8 cellular contexts compared by ENCODE assay signal in the genomic region with DNA sequence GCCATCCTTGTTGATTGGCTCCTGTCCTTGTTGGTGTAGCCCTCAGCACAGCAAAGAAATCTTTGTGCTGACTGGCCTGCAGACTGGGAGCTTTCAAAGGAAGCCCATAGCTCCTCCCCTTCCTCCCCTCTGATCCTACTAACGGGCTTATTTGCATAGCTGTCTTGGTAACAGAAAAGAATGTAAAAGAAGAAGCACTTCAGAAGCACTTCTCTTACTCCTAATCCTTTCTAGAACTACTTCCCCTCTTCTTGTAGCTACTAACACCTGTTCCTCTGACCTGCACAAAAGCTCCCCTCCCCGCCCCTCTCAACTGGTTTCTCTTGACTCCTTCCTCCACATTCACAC. TPM values are rescaled to one million over a fixed set of nuclear protein-coding genes. Genes with fewer than 3 reads are reported as not detected.
DNase-seq lines count a peak whose midpoint lies in the region; ATAC-seq and TF ChIP-seq lines count a peak whose summit lies in the region.

No MANE protein-coding gene starts in this region.

- ATAC-seq in GM18502 (IDR thresholded peaks at IDR 0.05; ENCODE audit: poor library complexity, unreplicated experiment) (peak; percentile 98), GM21423 (IDR thresholded peaks at IDR 0.05; ENCODE audit: unreplicated experiment) (peak; percentile 98), lower lobe of right lung (peak; percentile 90 to 91)

- intact Hi-C loops in activated T-helper 1 cell treated with anti-CD3 and anti-CD28 coated beads, Interleukin-12 subunit alpha, Interleukin-12 subunit beta, Interleukin-2, Interleukin-4 antibody, amounts not matched to agents 30 ng/mL and 10 ng/mL and 1 ng/mL, durations not matched to agents 14 hours and 24 hours and 36 hours (cut with micrococcal nuclease) = no loop called here
- intact Hi-C loops in lower lobe of right lung (cut with DNase I) = no loop called here
- intact Hi-C loops in sigmoid colon (cut with DNase I) = no loop called here

- H3K36me3 Mint-ChIP-seq in activated T-helper 1 cell treated with anti-CD3 and anti-CD28 coated beads, Interleukin-12 subunit alpha, Interleukin-12 subunit beta, Interleukin-2, Interleukin-4 antibody, amounts not matched to agents 30 ng/mL and 10 ng/mL and 1 ng/mL, durations not matched to agents 14 hours and 24 hours and 36 hours (ENCODE audit: low read depth) = peaks cover 2% of the 10 kb centered on the region

- peak overlapping the region; percentile 61 for H3K4me3 Mint-ChIP-seq in activated T-helper 1 cell treated with anti-CD3 and anti-CD28 coated beads, Interleukin-12 subunit alpha, Interleukin-12 subunit beta, Interleukin-2, Interleukin-4 antibody, amounts not matched to agents 30 ng/mL and 10 ng/mL and 1 ng/mL, durations not matched to agents 14 hours and 24 hours and 36 hours

- no peak for TF ChIP-seq CTCF in lower lobe of right lung (IDR thresholded peaks at IDR 0.05)
- no peak for TF ChIP-seq CTCF in sigmoid colon (IDR thresholded peaks at IDR 0.05)

- no peak for TF ChIP-seq EP300 in sigmoid colon (IDR thresholded peaks at IDR 0.05)

- DNase-seq in HT1080 (ENCODE audit: low read depth) (peak; percentile 8), lower lobe of right lung (peak; percentile 55), amniotic stem cell (lab: John Stamatoyannopoulos, UW) (no peak), sigmoid colon (no peak), NCI-H748 treated with DMSO at 0.1 percent for 48 hours (lab: John Stamatoyannopoulos, UW) (no peak)
- DNase-seq in activated T-helper 1 cell treated with anti-CD3 and anti-CD28 coated beads, Interleukin-12 subunit alpha, Interleukin-12 subunit beta, Interleukin-2, Interleukin-4 antibody, amounts not matched to agents 30 ng/mL and 10 ng/mL and 1 ng/mL, durations not matched to agents 14 hours and 24 hours and 36 hours (ENCODE audit: low spot score) = peak; percentile 14

- peak overlapping the region; percentile 77 for H3K27ac Mint-ChIP-seq in activated T-helper 1 cell treated with anti-CD3 and anti-CD28 coated beads, Interleukin-12 subunit alpha, Interleukin-12 subunit beta, Interleukin-2, Interleukin-4 antibody, amounts not matched to agents 30 ng/mL and 10 ng/mL and 1 ng/mL, durations not matched to agents 14 hours and 24 hours and 36 hours

- H3K27me3 Mint-ChIP-seq in activated T-helper 1 cell treated with anti-CD3 and anti-CD28 coated beads, Interleukin-12 subunit alpha, Interleukin-12 subunit beta, Interleukin-2, Interleukin-4 antibody, amounts not matched to agents 30 ng/mL and 10 ng/mL and 1 ng/mL, durations not matched to agents 14 hours and 24 hours and 36 hours (ENCODE audit: insufficient read depth) = no peaks in the 10 kb centered on the region

- H3K4me1 Mint-ChIP-seq in activated T-helper 1 cell treated with anti-CD3 and anti-CD28 coated beads, Interleukin-12 subunit alpha, Interleukin-12 subunit beta, Interleukin-2, Interleukin-4 antibody, amounts not matched to agents 30 ng/mL and 10 ng/mL and 1 ng/mL, durations not matched to agents 14 hours and 24 hours and 36 hours (ENCODE audit: low read depth) = peaks cover 11% of the 10 kb centered on the region

- no peak for TF ChIP-seq POLR2A in sigmoid colon (IDR thresholded peaks at IDR 0.05)

- WGBS in sigmoid colon, 2 donors = 29 to 53% methylated on average over 2 of the region's 2 CpGs

- H3K4me3 ChIP-seq in lower lobe of right lung (no peak overlapping the region), sigmoid colon (no peak overlapping the region)

- H3K36me3 ChIP-seq in lower lobe of right lung = no peaks in the 10 kb centered on the region
- H3K36me3 ChIP-seq in sigmoid colon = no peaks in the 10 kb centered on the region

- H3K27ac ChIP-seq in lower lobe of right lung (peak overlapping the region; percentile 77), sigmoid colon (peak overlapping the region in 1 of 4 donors; percentile 60)

- no peaks in the 10 kb centered on the region for H3K9me3 Mint-ChIP-seq in activated T-helper 1 cell treated with anti-CD3 and anti-CD28 coated beads, Interleukin-12 subunit alpha, Interleukin-12 subunit beta, Interleukin-2, Interleukin-4 antibody, amounts not matched to agents 30 ng/mL and 10 ng/mL and 1 ng/mL, durations not matched to agents 14 hours and 24 hours and 36 hours

- H3K4me1 ChIP-seq in lower lobe of right lung (peaks cover 22% of the 10 kb centered on the region), sigmoid colon (no peaks in the 10 kb centered on the region)

- H3K9me3 ChIP-seq in lower lobe of right lung = no peaks in the 10 kb centered on the region
- H3K9me3 ChIP-seq in sigmoid colon = no peaks in the 10 kb centered on the region

- H3K27me3 ChIP-seq in lower lobe of right lung (ENCODE audit: low read depth) = no peaks in the 10 kb centered on the region
- H3K27me3 ChIP-seq in sigmoid colon = peaks cover 0 to 3% (median 0%) of the 10 kb centered on the region in 3 donors

RNA-seq across cellular contexts. Expression of gene RIC8B, which starts 14.3 kb away (rescaled TPM):
- 12.6 and 12.7 TPM in 2 replicates for total RNA-seq in HT1080 (2014; rRNA removed; shearing (Covaris generic))
- 6.3 and 8.3 TPM in 2 replicates for polyA plus RNA-seq in HT1080 (2015; cell fraction: cytosol; rRNA removed)
- polyA plus RNA-seq in HT1080 (2015; cell fraction: nucleus; rRNA removed) = 14.0 and 17.1 TPM in 2 replicates
- total RNA-seq in activated T-helper 1 cell treated with anti-CD3 and anti-CD28 coated beads, Interleukin-12 subunit alpha, Interleukin-12 subunit beta, Interleukin-2, Interleukin-4 antibody, amounts not matched to agents 30 ng/mL and 10 ng/mL and 1 ng/mL, durations not matched to agents 14 hours and 24 hours and 36 hours = 11.4 and 12.3 TPM in 2 replicates
- total RNA-seq in lower lobe of right lung = 16.7 TPM
- total RNA-seq in sigmoid colon = 10 to 100 TPM; 17.6 to 27.8 (median 20.0) TPM
- 1 to 10 TPM; 5.3 to 6.0 (median 5.6) TPM for polyA plus RNA-seq in sigmoid colon

Comparison
In these comparisons a context has a peak if more than half of its experiments do, and no peak if none do; other contexts are left out.
1. DNase-seq: peak in HT1080 (single experiment), activated T-helper 1 cell treated with anti-CD3 and anti-CD28 coated beads, Interleukin-12 subunit alpha, Interleukin-12 subunit beta, Interleukin-2, Interleukin-4 antibody, amounts not matched to agents 30 ng/mL and 10 ng/mL and 1 ng/mL, durations not matched to agents 14 hours and 24 hours and 36 hours (single experiment) and lower lobe of right lung (single experiment); none in amniotic stem cell (single experiment), sigmoid colon (single experiment) and NCI-H748 treated with DMSO at 0.1 percent for 48 hours (single experiment).
2. Peak in every context shown above with its lines, with median percentiles within 50 percentile points of each other: ATAC-seq.